In genomic region chr1:223394242-223394641, GRCh38 we compare ENCODE assay signal across 22 cellular contexts. TPM values are rescaled to one million over a fixed set of nuclear protein-coding genes. Genes with fewer than 3 reads are reported as not detected.
DNase-seq lines count a peak whose midpoint lies in the region; ATAC-seq and TF ChIP-seq lines count a peak whose summit lies in the region.
"Had no signal": no experiment of that assay in that cellular context is flagged by ENCODE, and none has a peak within 500 bp of the region (broad histone marks: within the 10 kb centered on the region; RNA-seq: fewer than 3 reads in every experiment).

No MANE protein-coding gene starts in this region.

- ATAC-seq in natural killer cell treated with Interleukin-12 subunit alpha and Interleukin-12 subunit beta and Interleukin-15 and Interleukin-18, amount 100 ng/mL, for 72 hours = peak; percentile 24 to 36
- ATAC-seq in natural killer cell (no peak), WTC11 (peak; percentile 54), Right ventricle myocardium superior (ENCODE audit: poor library complexity) (no peak), GM21367 (IDR thresholded peaks at IDR 0.05; ENCODE audit: unreplicated experiment) (no peak)
- ATAC-seq: HCT116 had no signal

- H3K27me3 Mint-ChIP-seq in natural killer cell treated with Interleukin-12 subunit alpha and Interleukin-12 subunit beta and Interleukin-15 and Interleukin-18, amount 100 ng/mL, for 72 hours = peaks cover 15 to 28% of the 10 kb centered on the region in 2 donors
- H3K27me3 Mint-ChIP-seq in natural killer cell (ENCODE audit: low read depth in 2 of 2) (peaks cover 24 to 26% of the 10 kb centered on the region in 2 donors), WTC11 (ENCODE audit: low read depth) (peaks cover 43% of the 10 kb centered on the region)

- intact Hi-C loops in natural killer cell (cut with micrococcal nuclease) = no loop called here
- intact Hi-C loops in Right ventricle myocardium superior (cut with DNase I) = loop anchor here (10.0 kb wide), 1 partner anchor 61 kb away; no protein-coding TSS in a partner anchor

- no peaks in the 10 kb centered on the region for H3K4me1 Mint-ChIP-seq in natural killer cell treated with Interleukin-12 subunit alpha and Interleukin-12 subunit beta and Interleukin-15 and Interleukin-18, amount 100 ng/mL, for 72 hours (ENCODE audit: low read depth in 2 of 2)
- H3K4me1 Mint-ChIP-seq in natural killer cell = no peaks in the 10 kb centered on the region
- peaks cover 3% of the 10 kb centered on the region; the same call in 1 of the 2 replicates for H3K4me1 Mint-ChIP-seq in WTC11
- H3K4me1 Mint-ChIP-seq: B cell, CD14-positive monocyte, IgD-negative memory B cell had no signal

- no peak overlapping the region for H3K27ac Mint-ChIP-seq in natural killer cell treated with Interleukin-12 subunit alpha and Interleukin-12 subunit beta and Interleukin-15 and Interleukin-18, amount 100 ng/mL, for 72 hours
- H3K27ac Mint-ChIP-seq in natural killer cell (no peak overlapping the region), WTC11 (no peak overlapping the region)
- H3K27ac Mint-ChIP-seq: B cell, CD14-positive monocyte, IgD-negative memory B cell, T-cell had no signal

- TF ChIP-seq CTCF in natural killer cell (IDR thresholded peaks at IDR 0.05) (no peak), WTC11 (IDR thresholded peaks at IDR 0.05) (no peak)

- H3K9me3 Mint-ChIP-seq in natural killer cell treated with Interleukin-12 subunit alpha and Interleukin-12 subunit beta and Interleukin-15 and Interleukin-18, amount 100 ng/mL, for 72 hours = no peaks in the 10 kb centered on the region
- no peaks in the 10 kb centered on the region for H3K9me3 Mint-ChIP-seq in natural killer cell
- peaks cover 9% of the 10 kb centered on the region; the same call in 1 of the 2 replicates for H3K9me3 Mint-ChIP-seq in WTC11
- H3K9me3 Mint-ChIP-seq: T-cell had no signal

- DNase-seq in natural killer cell treated with Interleukin-12 subunit alpha and Interleukin-12 subunit beta and Interleukin-15 and Interleukin-18, amount 100 ng/mL, for 72 hours (ENCODE audit: low spot score) = no peak
- DNase-seq in natural killer cell (no peak), WTC11 (ENCODE audit: low spot score) (peak; percentile 24), iPS-NIHi11 (ENCODE audit: low spot score) (peak; percentile 15), Right ventricle myocardium superior (no peak)
- DNase-seq in activated CD4-positive, alpha-beta T cell treated with anti-CD3 and anti-CD28 coated beads, Interleukin-2, amount 50 U/mL, for 1 hour = no peak
- DNase-seq: DMS79 treated with DMSO at 0.1 percent for 48 hours, Karpas-422, NCI-H1694 treated with DMSO at 0.1 percent for 48 hours, NCI-H2081 treated with DMSO at 0.1 percent for 48 hours, NCI-H446 treated with DMSO at 0.1 percent for 48 hours, NCI-H526 treated with DMSO at 0.1 percent for 48 hours, SIG-M5, T-cell had no signal

- CTCF ChIA-PET in WTC11 (lab: Charles Lee) = interaction anchor here (0.9 to 1.6 kb wide), 2 partner anchors 30 to 74 kb away, joined by 3 to 7 read pairs; partner anchors contain the start of gene SUSD4

- no peak overlapping the region for H3K4me3 Mint-ChIP-seq in natural killer cell treated with Interleukin-12 subunit alpha and Interleukin-12 subunit beta and Interleukin-15 and Interleukin-18, amount 100 ng/mL, for 72 hours
- no peak overlapping the region for H3K4me3 Mint-ChIP-seq in natural killer cell
- no peak overlapping the region for H3K4me3 Mint-ChIP-seq in WTC11
- H3K4me3 Mint-ChIP-seq: B cell, IgD-negative memory B cell had no signal

- POLR2A ChIA-PET in WTC11 (lab: Charles Lee) = interaction anchor here (1.2 kb wide), 1 partner anchor 219 kb away, joined by 3 read pairs; no protein-coding TSS in a partner anchor

- no peaks in the 10 kb centered on the region for H3K36me3 Mint-ChIP-seq in natural killer cell treated with Interleukin-12 subunit alpha and Interleukin-12 subunit beta and Interleukin-15 and Interleukin-18, amount 100 ng/mL, for 72 hours
- H3K36me3 Mint-ChIP-seq in natural killer cell = no peaks in the 10 kb centered on the region
- H3K36me3 Mint-ChIP-seq in WTC11 = peaks cover 11% of the 10 kb centered on the region
- H3K36me3 Mint-ChIP-seq: CD14-positive monocyte, T-cell had no signal

TF ChIP-seq in WTC11, 78 proteins besides CTCF, POLR2A, EP300 and RAD21 (continues in another document):
- TF ChIP-seq ATF3 (CRISPR knock-in tag; conservative IDR thresholded peaks at IDR 0.05) = no peak
- no peak for TF ChIP-seq TP53 (CRISPR knock-in tag; IDR thresholded peaks at IDR 0.05)
- no peak for TF ChIP-seq FOXP4 (CRISPR knock-in tag; IDR thresholded peaks at IDR 0.05)
- TF ChIP-seq KAT7 (CRISPR knock-in tag; IDR thresholded peaks at IDR 0.05; ENCODE audit: borderline replicate concordance) = no peak
- no peak for TF ChIP-seq ZNF671 (CRISPR knock-in tag; IDR thresholded peaks at IDR 0.05)
- TF ChIP-seq E2F1 (CRISPR knock-in tag; IDR thresholded peaks at IDR 0.05) = no peak
- no peak for TF ChIP-seq MYBL2 (CRISPR knock-in tag; IDR thresholded peaks at IDR 0.05)
- no peak for TF ChIP-seq IRF2 (CRISPR knock-in tag; IDR thresholded peaks at IDR 0.05; ENCODE audit: borderline replicate concordance, low read depth)
- TF ChIP-seq IRF1 (CRISPR knock-in tag; IDR thresholded peaks at IDR 0.05) = no peak
- TF ChIP-seq EMX1 (CRISPR knock-in tag; IDR thresholded peaks at IDR 0.05) = no peak
- no peak for TF ChIP-seq ZNF281 (CRISPR knock-in tag; IDR thresholded peaks at IDR 0.05)
- no peak for TF ChIP-seq NR2C2 (CRISPR knock-in tag; IDR thresholded peaks at IDR 0.05)
- TF ChIP-seq NFE2L1 (CRISPR knock-in tag; IDR thresholded peaks at IDR 0.05) = no peak
- no peak for TF ChIP-seq NFATC4 (CRISPR knock-in tag; IDR thresholded peaks at IDR 0.05)
- no peak for TF ChIP-seq ZBTB21 (CRISPR knock-in tag; IDR thresholded peaks at IDR 0.05; ENCODE audit: borderline replicate concordance)

RNA-seq across cellular contexts. Expression of gene CCDC185, which starts 1.0 kb away (rescaled TPM):
- total RNA-seq in natural killer cell treated with Interleukin-12 subunit alpha and Interleukin-12 subunit beta and Interleukin-15 and Interleukin-18, amount 100 ng/mL, for 72 hours = not detected
- total RNA-seq in natural killer cell = not detected
- total RNA-seq in WTC11 (2021) = not detected in 3 replicates
- not detected for total RNA-seq in Right ventricle myocardium superior
- total RNA-seq: A172, B cell, GM23248, M059J, T-cell had no signal

RNA-seq across cellular contexts. Expression of gene SUSD4, which starts 30.3 kb away (rescaled TPM):
- total RNA-seq in natural killer cell treated with Interleukin-12 subunit alpha and Interleukin-12 subunit beta and Interleukin-15 and Interleukin-18, amount 100 ng/mL, for 72 hours = not detected
- total RNA-seq in natural killer cell (1 to 10 TPM in 1 of 3 donors, under 1 TPM in 1, not detected in 1; 0.60 to 1.1 TPM), WTC11 (2021) (1.8 to 2.6 TPM (median 2.6 TPM) in 3 replicates), Right ventricle myocardium superior (5.8 TPM)
- total RNA-seq: A172, B cell had no signal

Comparison
In these comparisons a context has a peak if more than half of its experiments do, and no peak if none do; other contexts are left out.
1. ATAC-seq: peak in natural killer cell treated with Interleukin-12 subunit alpha and Interleukin-12 subunit beta and Interleukin-15 and Interleukin-18, amount 100 ng/mL, for 72 hours (2 of 2) and WTC11 (single experiment); none in natural killer cell (0 of 3), Right ventricle myocardium superior (single experiment) and GM21367 (single experiment).
2. DNase-seq: peak in WTC11 (single experiment) and iPS-NIHi11 (single experiment); none in natural killer cell treated with Interleukin-12 subunit alpha and Interleukin-12 subunit beta and Interleukin-15 and Interleukin-18, amount 100 ng/mL, for 72 hours (single experiment), natural killer cell (single experiment), activated CD4-positive, alpha-beta T cell treated with anti-CD3 and anti-CD28 coated beads, Interleukin-2, amount 50 U/mL, for 1 hour (single experiment) and Right ventricle myocardium superior (single experiment).